ENCODE assay signal across 22 cellular contexts in genomic region chr11:24697722-24698121, GRCh38.
DNase-seq lines count a peak whose midpoint lies in the region; ATAC-seq, FAIRE-seq and TF ChIP-seq lines count a peak whose summit lies in the region.
"Had no signal": no experiment of that assay in that cellular context is flagged by ENCODE, and none has a peak within 500 bp of the region (broad histone marks: within the 10 kb centered on the region; RNA-seq: fewer than 3 reads in every experiment).

No MANE protein-coding gene starts in this region.

- no peaks in the 10 kb centered on the region for H3K9me2 ChIP-seq in SK-N-SH

- H3K9ac ChIP-seq in SK-N-SH (no peak overlapping the region), adipocyte (ENCODE audit: low read length) (no peak overlapping the region)
- H3K9ac ChIP-seq: BLaER1 had no signal

- H3K9me3 ChIP-seq in SK-N-SH (peaks cover 8% of the 10 kb centered on the region; the same call in 1 of the 2 replicates), adipocyte (ENCODE audit: control insufficient read depth, low read length) (peaks cover 4% of the 10 kb centered on the region)
- H3K9me3 ChIP-seq: BLaER1, MG63, thyroid gland had no signal

- ATAC-seq in SK-N-SH treated with all-trans-retinoic acid at 6 μM for 48 hours: no peak
- no peak for ATAC-seq in GM18520 (IDR thresholded peaks at IDR 0.05; ENCODE audit: unreplicated experiment)
- no peak for ATAC-seq in HG02870 (IDR thresholded peaks at IDR 0.05; ENCODE audit: unreplicated experiment)
- no peak for ATAC-seq in HG02970 (IDR thresholded peaks at IDR 0.05; ENCODE audit: low FRiP score, unreplicated experiment)
- ATAC-seq: HepG2; Right ventricle myocardium inferior; stimulated activated memory B cell treated with anti-CD40 and anti-IgM and Interleukin-4, amounts not matched to agents 10 μg/mL and 1 μg/mL and 100 μg/mL, for 72 hours had no signal

- H3F3A ChIP-seq in SK-N-SH (replicated peaks; ENCODE audit: insufficient read depth): peaks cover 11% of the 10 kb centered on the region

- no peak overlapping the region for H3K4me3 ChIP-seq in SK-N-SH (ENCODE audit: low read depth in 2 of 2, low read length in 1 of 2)
- no peak overlapping the region for H3K4me3 ChIP-seq in adipocyte (ENCODE audit: low read length)
- no peak overlapping the region for H3K4me3 ChIP-seq in fibroblast of the aortic adventitia (ENCODE audit: low read depth, low read length)
- H3K4me3 ChIP-seq: BLaER1, MG63, thyroid gland had no signal

- no peaks in the 10 kb centered on the region for H3K79me2 ChIP-seq in SK-N-SH (ENCODE audit: insufficient read depth)

- DNase-seq in SK-N-SH (no peak), adipocyte (ENCODE audit: low read depth) (peak; percentile 28), fibroblast of the aortic adventitia (ENCODE audit: low read depth) (peak; percentile 79), urothelium cell line (ENCODE audit: low spot score) (peak; percentile 10)
- DNase-seq: activated CD4-positive, alpha-beta memory T cell treated with anti-CD3 and anti-CD28 coated beads for 36 hours; activated naive CD4-positive, alpha-beta T cell treated with anti-CD3 and anti-CD28 coated beads, Interleukin-2, amount 10 ng/mL, durations not matched to agents 7 days and 5 days; activated T-cell treated with anti-CD3 and anti-CD28 coated beads, Interleukin-2, amount 50 U/mL, for 1 hour; dermis blood vessel endothelial cell; DMS 273 treated with DMSO at 0.1 percent for 48 hours; islet precursor cell; MG63; nephron progenitor cell; thyroid gland had no signal

- H3K36me3 ChIP-seq in SK-N-SH (replicated peaks in 1 of 2; ENCODE audit: control insufficient read depth in 1 of 2, insufficient read depth in 2 of 2, low read length in 1 of 2): no peaks in the 10 kb centered on the region
- no peaks in the 10 kb centered on the region for H3K36me3 ChIP-seq in adipocyte (ENCODE audit: control insufficient read depth, insufficient read depth, low read length, severe bottlenecking)
- H3K36me3 ChIP-seq: BLaER1, MG63, thyroid gland had no signal

- H3K27ac ChIP-seq in SK-N-SH (ENCODE audit: low read depth in 2 of 2, low read length in 1 of 2): peak overlapping the region in 1 of 2 experiments; percentile 60; a peak in 2 of 4 replicates
- H3K27ac ChIP-seq: 22Rv1, BLaER1, thyroid gland had no signal

- no peaks in the 10 kb centered on the region for H3K27me3 ChIP-seq in SK-N-SH (ENCODE audit: insufficient read depth)
- no peaks in the 10 kb centered on the region for H3K27me3 ChIP-seq in adipocyte (replicated peaks; ENCODE audit: control insufficient read depth, insufficient read depth, low read length)
- H3K27me3 ChIP-seq: BLaER1, MG63, thyroid gland had no signal

- H3K4me2 ChIP-seq in SK-N-SH: no peak overlapping the region
- H3K4me2 ChIP-seq: BLaER1 had no signal

- TF ChIP-seq CTCF in SK-N-SH (IDR thresholded peaks at IDR 0.05): no peak
- TF ChIP-seq CTCF in fibroblast of the aortic adventitia (IDR thresholded peaks at IDR 0.05; ENCODE audit: insufficient read depth, low read length): no peak

- TF ChIP-seq EP300 in SK-N-SH (IDR thresholded peaks at IDR 0.05; ENCODE audit: borderline replicate concordance in 1 of 2, low read depth in 1 of 2, low read length in 1 of 2): peak in 1 of 2 experiments; percentile 49; a peak in 1 of 4 replicates

- WGBS in SK-N-SH (ENCODE audit: low lambda C conversion rate): 10% methylated on average over 2 of the region's 2 CpGs

- POLR2A ChIA-PET in SK-N-SH (lab: Yijun Ruan, JAX): no interaction called here

- H4K20me1 ChIP-seq in SK-N-SH (ENCODE audit: insufficient read depth): no peaks in the 10 kb centered on the region
- H4K20me1 ChIP-seq: BLaER1 had no signal

- no peaks in the 10 kb centered on the region for H3K4me1 ChIP-seq in SK-N-SH (ENCODE audit: control insufficient read depth in 1 of 2, insufficient read depth in 2 of 2, low read depth in 1 of 2, low read length in 1 of 2)
- H3K4me1 ChIP-seq in adipocyte (ENCODE audit: control insufficient read depth, insufficient read depth, low read length): no peaks in the 10 kb centered on the region
- H3K4me1 ChIP-seq: BLaER1, thyroid gland had no signal

- CTCF ChIA-PET in SK-N-SH (lab: Yijun Ruan, JAX): no interaction called here

- no peak for TF ChIP-seq RAD21 in SK-N-SH (IDR thresholded peaks at IDR 0.05; ENCODE audit: low read length)

- FAIRE-seq in urothelium cell line (lab: Jason Lieb, UNC): no peak
- FAIRE-seq: HepG2 had no signal

- no peak overlapping the region for H2AFZ ChIP-seq in SK-N-SH (ENCODE audit: low read depth)

TF ChIP-seq in SK-N-SH, 30 proteins besides CTCF, POLR2A, EP300 and RAD21 (continues in another document):
- no peak for TF ChIP-seq GATA2 (CRISPR knock-in tag; IDR thresholded peaks at IDR 0.05)
- TF ChIP-seq RCOR1 (IDR thresholded peaks at IDR 0.05; ENCODE audit: low read length): no peak
- TF ChIP-seq POLR2AphosphoS5 (IDR thresholded peaks at IDR 0.05; ENCODE audit: low read depth, low read length): no peak
- peak; percentile 48 for TF ChIP-seq JUND (IDR thresholded peaks at IDR 0.05)
- TF ChIP-seq PBX3 (IDR thresholded peaks at IDR 0.05): no peak
- peak; percentile 51; the same call in 1 of the 2 replicates for TF ChIP-seq FOSL2 (IDR thresholded peaks at IDR 0.05; ENCODE audit: borderline replicate concordance, low read depth)
- no peak for TF ChIP-seq IRF3 (IDR thresholded peaks at IDR 0.05; ENCODE audit: low read depth, low read length)
- no peak for TF ChIP-seq USF1 (IDR thresholded peaks at IDR 0.05; ENCODE audit: borderline replicate concordance, low read depth)
- peak; percentile 22; the same call in 1 of the 2 replicates for TF ChIP-seq TCF12 (IDR thresholded peaks at IDR 0.05)
- no peak for TF ChIP-seq ELF1 (IDR thresholded peaks at IDR 0.05)

TF ChIP-seq in SK-N-SH treated with all-trans-retinoic acid at 6 μM for 48 hours, 23 proteins besides CTCF, POLR2A, EP300 and RAD21:
- TF ChIP-seq ZNF565 (CRISPR knock-in tag; conservative IDR thresholded peaks at IDR 0.05; ENCODE audit: low read depth) (no peak), ZC3H10 (CRISPR knock-in tag; IDR thresholded peaks at IDR 0.05) (no peak), ZFP3 (CRISPR knock-in tag; IDR thresholded peaks at IDR 0.05) (no peak)
